Comparison of ENCODE assay signal across 1 cellular context in the genomic region with DNA sequence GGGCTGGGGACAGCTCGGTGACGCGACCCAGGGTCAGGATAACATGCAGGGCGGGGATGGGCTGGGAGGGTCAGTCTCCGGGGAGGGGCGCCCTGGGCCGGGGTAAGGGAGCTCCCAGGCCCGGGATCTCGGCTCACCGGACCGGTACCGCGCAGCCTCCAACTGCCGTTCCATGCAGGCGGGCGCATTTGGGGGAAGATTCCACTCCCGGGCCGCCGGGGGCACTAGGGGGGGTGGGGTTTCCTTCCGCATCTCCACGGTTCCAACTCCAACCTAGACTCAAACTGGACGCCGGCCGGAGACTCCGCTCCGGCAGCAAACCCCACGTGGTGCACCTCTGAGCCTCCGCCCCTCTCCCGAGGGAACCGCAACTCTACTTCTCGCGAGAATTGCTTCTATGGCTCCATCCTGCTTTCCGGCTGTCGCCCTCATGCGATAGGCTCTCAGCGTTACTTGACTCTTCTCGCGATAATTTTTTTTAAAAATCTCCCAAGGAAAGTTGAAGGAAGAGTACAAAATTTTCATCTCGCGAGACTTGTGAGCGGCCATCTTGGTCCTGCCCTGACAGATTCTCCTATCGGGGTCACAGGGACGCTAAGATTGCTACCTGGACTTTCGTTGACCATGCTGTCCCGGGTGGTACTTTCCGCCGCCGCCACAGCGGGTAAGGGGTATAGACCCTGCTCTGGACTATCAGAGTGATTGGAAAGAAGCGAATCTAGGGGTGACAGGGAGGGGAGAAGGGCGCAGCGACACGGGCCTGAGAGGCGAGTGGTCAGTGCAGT.
A peak's percentile ranks its signal among the peaks of the same experiment; 100 is the strongest.
TF ChIP-seq lines count a peak whose summit lies in the region.

A gene with protein sequence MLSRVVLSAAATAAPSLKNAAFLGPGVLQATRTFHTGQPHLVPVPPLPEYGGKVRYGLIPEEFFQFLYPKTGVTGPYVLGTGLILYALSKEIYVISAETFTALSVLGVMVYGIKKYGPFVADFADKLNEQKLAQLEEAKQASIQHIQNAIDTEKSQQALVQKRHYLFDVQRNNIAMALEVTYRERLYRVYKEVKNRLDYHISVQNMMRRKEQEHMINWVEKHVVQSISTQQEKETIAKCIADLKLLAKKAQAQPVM (plus strand): TSS at position 547 of the 785 bp plus-strand sequence. CDS start 78 bp downstream, at position 625.
A gene (minus strand): TSS at position 339 of the 785 bp plus-strand sequence. CDS start 87 bp downstream, at position 252.

TF ChIP-seq in HepG2, 621 proteins besides CTCF, POLR2A, EP300 and RAD21 (continued from another document and continues in another):
- TF ChIP-seq, protein P1, sequence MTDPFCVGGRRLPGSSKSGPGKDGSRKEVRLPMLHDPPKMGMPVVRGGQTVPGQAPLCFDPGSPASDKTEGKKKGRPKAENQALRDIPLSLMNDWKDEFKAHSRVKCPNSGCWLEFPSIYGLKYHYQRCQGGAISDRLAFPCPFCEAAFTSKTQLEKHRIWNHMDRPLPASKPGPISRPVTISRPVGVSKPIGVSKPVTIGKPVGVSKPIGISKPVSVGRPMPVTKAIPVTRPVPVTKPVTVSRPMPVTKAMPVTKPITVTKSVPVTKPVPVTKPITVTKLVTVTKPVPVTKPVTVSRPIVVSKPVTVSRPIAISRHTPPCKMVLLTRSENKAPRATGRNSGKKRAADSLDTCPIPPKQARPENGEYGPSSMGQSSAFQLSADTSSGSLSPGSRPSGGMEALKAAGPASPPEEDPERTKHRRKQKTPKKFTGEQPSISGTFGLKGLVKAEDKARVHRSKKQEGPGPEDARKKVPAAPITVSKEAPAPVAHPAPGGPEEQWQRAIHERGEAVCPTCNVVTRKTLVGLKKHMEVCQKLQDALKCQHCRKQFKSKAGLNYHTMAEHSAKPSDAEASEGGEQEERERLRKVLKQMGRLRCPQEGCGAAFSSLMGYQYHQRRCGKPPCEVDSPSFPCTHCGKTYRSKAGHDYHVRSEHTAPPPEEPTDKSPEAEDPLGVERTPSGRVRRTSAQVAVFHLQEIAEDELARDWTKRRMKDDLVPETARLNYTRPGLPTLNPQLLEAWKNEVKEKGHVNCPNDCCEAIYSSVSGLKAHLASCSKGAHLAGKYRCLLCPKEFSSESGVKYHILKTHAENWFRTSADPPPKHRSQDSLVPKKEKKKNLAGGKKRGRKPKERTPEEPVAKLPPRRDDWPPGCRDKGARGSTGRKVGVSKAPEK (CRISPR knock-in tag; IDR thresholded peaks at IDR 0.05; ENCODE audit: borderline replicate concordance): no peak
- TF ChIP-seq ZNF543 (CRISPR knock-in tag; IDR thresholded peaks at IDR 0.05) (peak; percentile 48; the same call in 1 of the 2 replicates), SP4 (CRISPR knock-in tag; IDR thresholded peaks at IDR 0.05) (peak; percentile 73), SMC3 (IDR thresholded peaks at IDR 0.05; ENCODE audit: low read length) (no peak), IKZF1 (IDR thresholded peaks at IDR 0.05) (no peak), ZNF510 (CRISPR knock-in tag; IDR thresholded peaks at IDR 0.05; ENCODE audit: low read depth) (no peak), MZF1 (CRISPR knock-in tag; IDR thresholded peaks at IDR 0.05; ENCODE audit: borderline replicate concordance) (no peak), ZNF598 (CRISPR knock-in tag; IDR thresholded peaks at IDR 0.05; ENCODE audit: borderline replicate concordance) (no peak), GATAD1 (CRISPR knock-in tag; IDR thresholded peaks at IDR 0.05) (peak; percentile 89), ZNF292 (CRISPR knock-in tag; IDR thresholded peaks at IDR 0.05; ENCODE audit: borderline replicate concordance, low read depth) (no peak), MAFF (IDR thresholded peaks at IDR 0.05; ENCODE audit: low read depth, low read length) (no peak), RNF2 (conservative IDR thresholded peaks at IDR 0.05; ENCODE audit: low read depth) (no peak), ZNF720 (CRISPR knock-in tag; IDR thresholded peaks at IDR 0.05) (no peak), HMGA1 (CRISPR knock-in tag; conservative IDR thresholded peaks at IDR 0.05) (no peak), NPAS2 (CRISPR knock-in tag; IDR thresholded peaks at IDR 0.05; ENCODE audit: borderline replicate concordance) (no peak), PHF21A (CRISPR knock-in tag; IDR thresholded peaks at IDR 0.05) (peak; percentile 56; the same call in 1 of the 2 replicates), MYNN (CRISPR knock-in tag; IDR thresholded peaks at IDR 0.05; ENCODE audit: low read depth) (no peak), MED1 (CRISPR knock-in tag; IDR thresholded peaks at IDR 0.05) (peak; percentile 38), PPARG (CRISPR knock-in tag; conservative IDR thresholded peaks at IDR 0.05) (peak; percentile 47; the same call in 1 of the 2 replicates), U2AF2 (IDR thresholded peaks at IDR 0.05; ENCODE audit: low read depth, low read length) (no peak), RELA (CRISPR knock-in tag; IDR thresholded peaks at IDR 0.05) (no peak), ZNF253 (CRISPR knock-in tag; IDR thresholded peaks at IDR 0.05; ENCODE audit: borderline replicate concordance) (no peak), ZSCAN21 (CRISPR knock-in tag; IDR thresholded peaks at IDR 0.05; ENCODE audit: borderline replicate concordance) (no peak), XBP1 (CRISPR knock-in tag; IDR thresholded peaks at IDR 0.05) (no peak), SP1 (IDR thresholded peaks at IDR 0.05) (no peak), SP1 (CRISPR knock-in tag; IDR thresholded peaks at IDR 0.05) (no peak), ZNF230 (CRISPR knock-in tag; IDR thresholded peaks at IDR 0.05) (peak; percentile 17; the same call in 1 of the 2 replicates), NR2C2 (CRISPR knock-in tag; IDR thresholded peaks at IDR 0.05; ENCODE audit: borderline replicate concordance) (peak; percentile 71), HCFC1 (IDR thresholded peaks at IDR 0.05; ENCODE audit: low read depth, low read length) (peak; percentile 28; the same call in 1 of the 2 replicates), RFX1 (IDR thresholded peaks at IDR 0.05) (no peak), KDM1A (CRISPR knock-in tag; IDR thresholded peaks at IDR 0.05) (no peak), CHCHD3 (CRISPR knock-in tag; IDR thresholded peaks at IDR 0.05) (no peak), HOXA5 (CRISPR knock-in tag; IDR thresholded peaks at IDR 0.05) (no peak; the same call in 1 of the 2 replicates), ZFP36L1 (CRISPR knock-in tag; IDR thresholded peaks at IDR 0.05) (no peak), TEAD2 (CRISPR knock-in tag; IDR thresholded peaks at IDR 0.05) (no peak), HNF4A (CRISPR knock-in tag; IDR thresholded peaks at IDR 0.05) (no peak), ZNF567 (CRISPR knock-in tag; IDR thresholded peaks at IDR 0.05; ENCODE audit: borderline replicate concordance) (no peak), KDM4B (CRISPR knock-in tag; IDR thresholded peaks at IDR 0.05) (0 out of 2 replicates have a peak, but pooled peaks have one; percentile 23)
- TF ChIP-seq, protein P2, sequence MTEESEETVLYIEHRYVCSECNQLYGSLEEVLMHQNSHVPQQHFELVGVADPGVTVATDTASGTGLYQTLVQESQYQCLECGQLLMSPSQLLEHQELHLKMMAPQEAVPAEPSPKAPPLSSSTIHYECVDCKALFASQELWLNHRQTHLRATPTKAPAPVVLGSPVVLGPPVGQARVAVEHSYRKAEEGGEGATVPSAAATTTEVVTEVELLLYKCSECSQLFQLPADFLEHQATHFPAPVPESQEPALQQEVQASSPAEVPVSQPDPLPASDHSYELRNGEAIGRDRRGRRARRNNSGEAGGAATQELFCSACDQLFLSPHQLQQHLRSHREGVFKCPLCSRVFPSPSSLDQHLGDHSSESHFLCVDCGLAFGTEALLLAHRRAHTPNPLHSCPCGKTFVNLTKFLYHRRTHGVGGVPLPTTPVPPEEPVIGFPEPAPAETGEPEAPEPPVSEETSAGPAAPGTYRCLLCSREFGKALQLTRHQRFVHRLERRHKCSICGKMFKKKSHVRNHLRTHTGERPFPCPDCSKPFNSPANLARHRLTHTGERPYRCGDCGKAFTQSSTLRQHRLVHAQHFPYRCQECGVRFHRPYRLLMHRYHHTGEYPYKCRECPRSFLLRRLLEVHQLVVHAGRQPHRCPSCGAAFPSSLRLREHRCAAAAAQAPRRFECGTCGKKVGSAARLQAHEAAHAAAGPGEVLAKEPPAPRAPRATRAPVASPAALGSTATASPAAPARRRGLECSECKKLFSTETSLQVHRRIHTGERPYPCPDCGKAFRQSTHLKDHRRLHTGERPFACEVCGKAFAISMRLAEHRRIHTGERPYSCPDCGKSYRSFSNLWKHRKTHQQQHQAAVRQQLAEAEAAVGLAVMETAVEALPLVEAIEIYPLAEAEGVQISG (CRISPR knock-in tag; IDR thresholded peaks at IDR 0.05): no peak; the same call in 1 of the 2 replicates
- TF ChIP-seq, protein P3, sequence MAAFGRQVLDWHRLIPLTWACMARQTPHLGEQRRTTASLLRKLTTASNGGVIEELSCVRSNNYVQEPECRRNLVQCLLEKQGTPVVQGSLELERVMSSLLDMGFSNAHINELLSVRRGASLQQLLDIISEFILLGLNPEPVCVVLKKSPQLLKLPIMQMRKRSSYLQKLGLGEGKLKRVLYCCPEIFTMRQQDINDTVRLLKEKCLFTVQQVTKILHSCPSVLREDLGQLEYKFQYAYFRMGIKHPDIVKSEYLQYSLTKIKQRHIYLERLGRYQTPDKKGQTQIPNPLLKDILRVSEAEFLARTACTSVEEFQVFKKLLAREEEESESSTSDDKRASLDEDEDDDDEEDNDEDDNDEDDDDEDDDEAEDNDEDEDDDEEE (CRISPR knock-in tag; IDR thresholded peaks at IDR 0.05): no peak
- TF ChIP-seq, protein P4, sequence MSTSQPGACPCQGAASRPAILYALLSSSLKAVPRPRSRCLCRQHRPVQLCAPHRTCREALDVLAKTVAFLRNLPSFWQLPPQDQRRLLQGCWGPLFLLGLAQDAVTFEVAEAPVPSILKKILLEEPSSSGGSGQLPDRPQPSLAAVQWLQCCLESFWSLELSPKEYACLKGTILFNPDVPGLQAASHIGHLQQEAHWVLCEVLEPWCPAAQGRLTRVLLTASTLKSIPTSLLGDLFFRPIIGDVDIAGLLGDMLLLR (CRISPR knock-in tag; IDR thresholded peaks at IDR 0.05): no peak; the same call in 1 of the 2 replicates
- TF ChIP-seq, protein P5, sequence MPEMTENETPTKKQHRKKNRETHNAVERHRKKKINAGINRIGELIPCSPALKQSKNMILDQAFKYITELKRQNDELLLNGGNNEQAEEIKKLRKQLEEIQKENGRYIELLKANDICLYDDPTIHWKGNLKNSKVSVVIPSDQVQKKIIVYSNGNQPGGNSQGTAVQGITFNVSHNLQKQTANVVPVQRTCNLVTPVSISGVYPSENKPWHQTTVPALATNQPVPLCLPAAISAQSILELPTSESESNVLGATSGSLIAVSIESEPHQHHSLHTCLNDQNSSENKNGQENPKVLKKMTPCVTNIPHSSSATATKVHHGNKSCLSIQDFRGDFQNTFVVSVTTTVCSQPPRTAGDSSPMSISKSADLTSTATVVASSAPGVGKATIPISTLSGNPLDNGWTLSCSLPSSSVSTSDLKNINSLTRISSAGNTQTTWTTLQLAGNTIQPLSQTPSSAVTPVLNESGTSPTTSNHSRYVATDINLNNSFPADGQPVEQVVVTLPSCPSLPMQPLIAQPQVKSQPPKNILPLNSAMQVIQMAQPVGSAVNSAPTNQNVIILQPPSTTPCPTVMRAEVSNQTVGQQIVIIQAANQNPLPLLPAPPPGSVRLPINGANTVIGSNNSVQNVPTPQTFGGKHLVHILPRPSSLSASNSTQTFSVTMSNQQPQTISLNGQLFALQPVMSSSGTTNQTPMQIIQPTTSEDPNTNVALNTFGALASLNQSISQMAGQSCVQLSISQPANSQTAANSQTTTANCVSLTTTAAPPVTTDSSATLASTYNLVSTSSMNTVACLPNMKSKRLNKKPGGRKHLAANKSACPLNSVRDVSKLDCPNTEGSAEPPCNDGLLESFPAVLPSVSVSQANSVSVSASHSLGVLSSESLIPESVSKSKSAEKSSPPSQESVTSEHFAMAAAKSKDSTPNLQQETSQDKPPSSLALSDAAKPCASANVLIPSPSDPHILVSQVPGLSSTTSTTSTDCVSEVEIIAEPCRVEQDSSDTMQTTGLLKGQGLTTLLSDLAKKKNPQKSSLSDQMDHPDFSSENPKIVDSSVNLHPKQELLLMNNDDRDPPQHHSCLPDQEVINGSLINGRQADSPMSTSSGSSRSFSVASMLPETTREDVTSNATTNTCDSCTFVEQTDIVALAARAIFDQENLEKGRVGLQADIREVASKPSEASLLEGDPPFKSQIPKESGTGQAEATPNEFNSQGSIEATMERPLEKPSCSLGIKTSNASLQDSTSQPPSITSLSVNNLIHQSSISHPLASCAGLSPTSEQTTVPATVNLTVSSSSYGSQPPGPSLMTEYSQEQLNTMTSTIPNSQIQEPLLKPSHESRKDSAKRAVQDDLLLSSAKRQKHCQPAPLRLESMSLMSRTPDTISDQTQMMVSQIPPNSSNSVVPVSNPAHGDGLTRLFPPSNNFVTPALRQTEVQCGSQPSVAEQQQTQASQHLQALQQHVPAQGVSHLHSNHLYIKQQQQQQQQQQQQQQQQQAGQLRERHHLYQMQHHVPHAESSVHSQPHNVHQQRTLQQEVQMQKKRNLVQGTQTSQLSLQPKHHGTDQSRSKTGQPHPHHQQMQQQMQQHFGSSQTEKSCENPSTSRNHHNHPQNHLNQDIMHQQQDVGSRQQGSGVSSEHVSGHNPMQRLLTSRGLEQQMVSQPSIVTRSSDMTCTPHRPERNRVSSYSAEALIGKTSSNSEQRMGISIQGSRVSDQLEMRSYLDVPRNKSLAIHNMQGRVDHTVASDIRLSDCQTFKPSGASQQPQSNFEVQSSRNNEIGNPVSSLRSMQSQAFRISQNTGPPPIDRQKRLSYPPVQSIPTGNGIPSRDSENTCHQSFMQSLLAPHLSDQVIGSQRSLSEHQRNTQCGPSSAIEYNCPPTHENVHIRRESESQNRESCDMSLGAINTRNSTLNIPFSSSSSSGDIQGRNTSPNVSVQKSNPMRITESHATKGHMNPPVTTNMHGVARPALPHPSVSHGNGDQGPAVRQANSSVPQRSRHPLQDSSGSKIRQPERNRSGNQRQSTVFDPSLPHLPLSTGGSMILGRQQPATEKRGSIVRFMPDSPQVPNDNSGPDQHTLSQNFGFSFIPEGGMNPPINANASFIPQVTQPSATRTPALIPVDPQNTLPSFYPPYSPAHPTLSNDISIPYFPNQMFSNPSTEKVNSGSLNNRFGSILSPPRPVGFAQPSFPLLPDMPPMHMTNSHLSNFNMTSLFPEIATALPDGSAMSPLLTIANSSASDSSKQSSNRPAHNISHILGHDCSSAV (CRISPR knock-in tag; IDR thresholded peaks at IDR 0.05; ENCODE audit: borderline replicate concordance): no peak
- TF ChIP-seq, protein P6, sequence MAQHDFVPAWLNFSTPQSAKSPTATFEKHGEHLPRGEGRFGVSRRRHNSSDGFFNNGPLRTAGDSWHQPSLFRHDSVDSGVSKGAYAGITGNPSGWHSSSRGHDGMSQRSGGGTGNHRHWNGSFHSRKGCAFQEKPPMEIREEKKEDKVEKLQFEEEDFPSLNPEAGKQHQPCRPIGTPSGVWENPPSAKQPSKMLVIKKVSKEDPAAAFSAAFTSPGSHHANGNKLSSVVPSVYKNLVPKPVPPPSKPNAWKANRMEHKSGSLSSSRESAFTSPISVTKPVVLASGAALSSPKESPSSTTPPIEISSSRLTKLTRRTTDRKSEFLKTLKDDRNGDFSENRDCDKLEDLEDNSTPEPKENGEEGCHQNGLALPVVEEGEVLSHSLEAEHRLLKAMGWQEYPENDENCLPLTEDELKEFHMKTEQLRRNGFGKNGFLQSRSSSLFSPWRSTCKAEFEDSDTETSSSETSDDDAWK (CRISPR knock-in tag; IDR thresholded peaks at IDR 0.05): no peak
- TF ChIP-seq, protein P7, sequence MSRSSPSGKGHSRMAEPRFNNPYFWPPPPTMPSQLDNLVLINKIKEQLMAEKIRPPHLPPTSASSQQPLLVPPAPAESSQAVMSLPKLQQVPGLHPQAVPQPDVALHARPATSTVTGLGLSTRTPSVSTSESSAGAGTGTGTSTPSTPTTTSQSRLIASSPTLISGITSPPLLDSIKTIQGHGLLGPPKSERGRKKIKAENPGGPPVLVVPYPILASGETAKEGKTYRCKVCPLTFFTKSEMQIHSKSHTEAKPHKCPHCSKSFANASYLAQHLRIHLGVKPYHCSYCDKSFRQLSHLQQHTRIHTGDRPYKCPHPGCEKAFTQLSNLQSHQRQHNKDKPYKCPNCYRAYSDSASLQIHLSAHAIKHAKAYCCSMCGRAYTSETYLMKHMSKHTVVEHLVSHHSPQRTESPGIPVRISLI (CRISPR knock-in tag; IDR thresholded peaks at IDR 0.05; ENCODE audit: borderline replicate concordance): peak; percentile 80; the same call in 1 of the 2 replicates
